ENCODE assay signal across 1 cellular context in the genomic region with DNA sequence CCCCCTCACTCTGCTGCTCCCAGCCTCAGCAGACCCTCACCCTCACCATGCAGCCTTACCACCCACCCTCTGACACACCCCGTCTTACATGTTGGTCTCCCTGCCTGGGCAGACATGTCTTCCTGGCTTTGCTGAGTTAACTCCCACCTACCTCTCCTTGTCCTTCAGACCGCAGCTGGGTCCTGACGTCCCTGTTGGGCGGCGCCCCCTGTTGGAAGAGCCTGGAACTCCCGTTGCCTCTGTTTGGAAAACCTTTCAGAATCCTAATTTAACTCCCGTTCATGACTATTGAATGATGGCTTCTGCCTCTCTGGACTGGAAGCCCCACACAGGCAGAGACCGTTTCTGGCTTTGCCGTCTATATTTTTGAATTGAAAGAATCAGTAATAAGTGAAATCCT.
TF ChIP-seq lines count a peak whose summit lies in the region.

No MANE protein-coding gene starts in this region.

TF ChIP-seq in GM12878, 131 proteins besides CTCF, POLR2A, EP300 and RAD21 (continued from another document):
- TF ChIP-seq, protein P1, sequence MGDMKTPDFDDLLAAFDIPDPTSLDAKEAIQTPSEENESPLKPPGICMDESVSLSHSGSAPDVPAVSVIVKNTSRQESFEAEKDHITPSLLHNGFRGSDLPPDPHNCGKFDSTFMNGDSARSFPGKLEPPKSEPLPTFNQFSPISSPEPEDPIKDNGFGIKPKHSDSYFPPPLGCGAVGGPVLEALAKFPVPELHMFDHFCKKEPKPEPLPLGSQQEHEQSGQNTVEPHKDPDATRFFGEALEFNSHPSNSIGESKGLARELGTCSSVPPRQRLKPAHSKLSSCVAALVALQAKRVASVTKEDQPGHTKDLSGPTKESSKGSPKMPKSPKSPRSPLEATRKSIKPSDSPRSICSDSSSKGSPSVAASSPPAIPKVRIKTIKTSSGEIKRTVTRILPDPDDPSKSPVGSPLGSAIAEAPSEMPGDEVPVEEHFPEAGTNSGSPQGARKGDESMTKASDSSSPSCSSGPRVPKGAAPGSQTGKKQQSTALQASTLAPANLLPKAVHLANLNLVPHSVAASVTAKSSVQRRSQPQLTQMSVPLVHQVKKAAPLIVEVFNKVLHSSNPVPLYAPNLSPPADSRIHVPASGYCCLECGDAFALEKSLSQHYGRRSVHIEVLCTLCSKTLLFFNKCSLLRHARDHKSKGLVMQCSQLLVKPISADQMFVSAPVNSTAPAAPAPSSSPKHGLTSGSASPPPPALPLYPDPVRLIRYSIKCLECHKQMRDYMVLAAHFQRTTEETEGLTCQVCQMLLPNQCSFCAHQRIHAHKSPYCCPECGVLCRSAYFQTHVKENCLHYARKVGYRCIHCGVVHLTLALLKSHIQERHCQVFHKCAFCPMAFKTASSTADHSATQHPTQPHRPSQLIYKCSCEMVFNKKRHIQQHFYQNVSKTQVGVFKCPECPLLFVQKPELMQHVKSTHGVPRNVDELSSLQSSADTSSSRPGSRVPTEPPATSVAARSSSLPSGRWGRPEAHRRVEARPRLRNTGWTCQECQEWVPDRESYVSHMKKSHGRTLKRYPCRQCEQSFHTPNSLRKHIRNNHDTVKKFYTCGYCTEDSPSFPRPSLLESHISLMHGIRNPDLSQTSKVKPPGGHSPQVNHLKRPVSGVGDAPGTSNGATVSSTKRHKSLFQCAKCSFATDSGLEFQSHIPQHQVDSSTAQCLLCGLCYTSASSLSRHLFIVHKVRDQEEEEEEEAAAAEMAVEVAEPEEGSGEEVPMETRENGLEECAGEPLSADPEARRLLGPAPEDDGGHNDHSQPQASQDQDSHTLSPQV (IDR thresholded peaks at IDR 0.05) = no peak
- TF ChIP-seq, protein P2, sequence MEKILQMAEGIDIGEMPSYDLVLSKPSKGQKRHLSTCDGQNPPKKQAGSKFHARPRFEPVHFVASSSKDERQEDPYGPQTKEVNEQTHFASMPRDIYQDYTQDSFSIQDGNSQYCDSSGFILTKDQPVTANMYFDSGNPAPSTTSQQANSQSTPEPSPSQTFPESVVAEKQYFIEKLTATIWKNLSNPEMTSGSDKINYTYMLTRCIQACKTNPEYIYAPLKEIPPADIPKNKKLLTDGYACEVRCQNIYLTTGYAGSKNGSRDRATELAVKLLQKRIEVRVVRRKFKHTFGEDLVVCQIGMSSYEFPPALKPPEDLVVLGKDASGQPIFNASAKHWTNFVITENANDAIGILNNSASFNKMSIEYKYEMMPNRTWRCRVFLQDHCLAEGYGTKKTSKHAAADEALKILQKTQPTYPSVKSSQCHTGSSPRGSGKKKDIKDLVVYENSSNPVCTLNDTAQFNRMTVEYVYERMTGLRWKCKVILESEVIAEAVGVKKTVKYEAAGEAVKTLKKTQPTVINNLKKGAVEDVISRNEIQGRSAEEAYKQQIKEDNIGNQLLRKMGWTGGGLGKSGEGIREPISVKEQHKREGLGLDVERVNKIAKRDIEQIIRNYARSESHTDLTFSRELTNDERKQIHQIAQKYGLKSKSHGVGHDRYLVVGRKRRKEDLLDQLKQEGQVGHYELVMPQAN (conservative IDR thresholded peaks at IDR 0.05) = no peak
- TF ChIP-seq, protein P3, sequence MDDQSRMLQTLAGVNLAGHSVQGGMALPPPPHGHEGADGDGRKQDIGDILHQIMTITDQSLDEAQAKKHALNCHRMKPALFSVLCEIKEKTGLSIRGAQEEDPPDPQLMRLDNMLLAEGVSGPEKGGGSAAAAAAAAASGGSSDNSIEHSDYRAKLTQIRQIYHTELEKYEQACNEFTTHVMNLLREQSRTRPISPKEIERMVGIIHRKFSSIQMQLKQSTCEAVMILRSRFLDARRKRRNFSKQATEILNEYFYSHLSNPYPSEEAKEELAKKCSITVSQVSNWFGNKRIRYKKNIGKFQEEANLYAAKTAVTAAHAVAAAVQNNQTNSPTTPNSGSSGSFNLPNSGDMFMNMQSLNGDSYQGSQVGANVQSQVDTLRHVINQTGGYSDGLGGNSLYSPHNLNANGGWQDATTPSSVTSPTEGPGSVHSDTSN (IDR thresholded peaks at IDR 0.05; ENCODE audit: insufficient replicate concordance, low read depth, low read length) = no peak
- TF ChIP-seq, protein P4, sequence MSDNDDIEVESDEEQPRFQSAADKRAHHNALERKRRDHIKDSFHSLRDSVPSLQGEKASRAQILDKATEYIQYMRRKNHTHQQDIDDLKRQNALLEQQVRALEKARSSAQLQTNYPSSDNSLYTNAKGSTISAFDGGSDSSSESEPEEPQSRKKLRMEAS (IDR thresholded peaks at IDR 0.05; ENCODE audit: low read depth, low read length) = no peak
- TF ChIP-seq, protein P5, sequence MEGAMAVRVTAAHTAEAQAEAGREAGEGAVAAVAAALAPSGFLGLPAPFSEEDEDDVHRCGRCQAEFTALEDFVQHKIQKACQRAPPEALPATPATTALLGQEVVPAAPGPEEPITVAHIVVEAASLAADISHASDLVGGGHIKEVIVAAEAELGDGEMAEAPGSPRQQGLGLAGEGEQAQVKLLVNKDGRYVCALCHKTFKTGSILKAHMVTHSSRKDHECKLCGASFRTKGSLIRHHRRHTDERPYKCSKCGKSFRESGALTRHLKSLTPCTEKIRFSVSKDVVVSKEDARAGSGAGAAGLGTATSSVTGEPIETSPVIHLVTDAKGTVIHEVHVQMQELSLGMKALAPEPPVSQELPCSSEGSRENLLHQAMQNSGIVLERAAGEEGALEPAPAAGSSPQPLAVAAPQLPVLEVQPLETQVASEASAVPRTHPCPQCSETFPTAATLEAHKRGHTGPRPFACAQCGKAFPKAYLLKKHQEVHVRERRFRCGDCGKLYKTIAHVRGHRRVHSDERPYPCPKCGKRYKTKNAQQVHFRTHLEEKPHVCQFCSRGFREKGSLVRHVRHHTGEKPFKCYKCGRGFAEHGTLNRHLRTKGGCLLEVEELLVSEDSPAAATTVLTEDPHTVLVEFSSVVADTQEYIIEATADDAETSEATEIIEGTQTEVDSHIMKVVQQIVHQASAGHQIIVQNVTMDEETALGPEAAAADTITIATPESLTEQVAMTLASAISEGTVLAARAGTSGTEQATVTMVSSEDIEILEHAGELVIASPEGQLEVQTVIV (IDR thresholded peaks at IDR 0.05; ENCODE audit: borderline replicate concordance, partially characterized antibody) = no peak
